ENCODE assay signal across 29 cellular contexts in the genomic region with DNA sequence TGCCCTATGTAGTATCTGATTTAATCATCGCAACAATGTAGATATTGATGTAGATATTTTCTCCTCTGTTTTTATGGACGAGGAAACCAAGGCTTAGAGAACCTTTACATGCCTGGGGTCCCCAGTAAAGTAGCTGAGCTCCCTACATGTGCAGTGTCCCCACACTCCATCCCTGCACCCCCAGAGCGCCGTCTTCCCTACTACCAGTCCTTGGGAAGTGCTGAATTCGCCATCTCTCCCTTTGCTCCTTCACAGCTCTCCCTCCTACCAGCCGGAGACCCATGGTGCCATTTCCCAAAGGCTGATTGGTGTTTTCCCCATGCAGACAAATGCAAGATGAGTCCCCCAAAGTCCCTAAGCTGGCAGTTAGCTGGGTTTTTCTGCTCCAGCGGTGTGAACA.
"Had no signal": no experiment of that assay in that cellular context is flagged by ENCODE, and none has a peak within 500 bp of the region (broad histone marks: within the 10 kb centered on the region; RNA-seq: fewer than 3 reads in every experiment).

No MANE protein-coding gene starts in this region.

- H3K9me3 Mint-ChIP-seq: activated B cell treated with CpG ODN at 0.5 μM for 24 hours; activated CD8-positive, alpha-beta T cell treated with anti-CD3 and anti-CD28 coated beads for 36 hours; activated naive CD4-positive, alpha-beta T cell treated with anti-CD3 and anti-CD28 coated beads for 36 hours; activated naive CD4-positive, alpha-beta T cell treated with anti-CD3 and anti-CD28 coated beads, Interleukin-2, amount 50 U/mL, for 24 hours; activated naive CD8-positive, alpha-beta T cell treated with anti-CD3 and anti-CD28 coated beads for 36 hours; activated naive CD8-positive, alpha-beta T cell treated with anti-CD3 and anti-CD28 coated beads, Interleukin-2, amount 50 U/mL, for 24 hours; activated T-cell treated with anti-CD3 and anti-CD28 coated beads, Interleukin-2, amount 50 U/mL, for 72 hours; dendritic cell treated with granulocyte-macrophage colony-stimulating factor and Interleukin-4, amounts not matched to agents 40 ng/mL and 50 ng/mL, for 4 days; T-cell; T-helper 1 cell treated with Interleukin-12 subunit alpha and Interleukin-12 subunit beta and Interleukin-4 antibody, amounts not matched to agents 30 μg/mL and 1 μg/mL, for 36 hours had no signal

- H3K27ac ChIP-seq: adrenal gland, body of pancreas, coronary artery, dorsolateral prefrontal cortex, esophagus muscularis mucosa, foreskin keratinocyte, gastrocnemius medialis, WERI-Rb-1 had no signal

- DNase-seq: activated B cell treated with CpG ODN at 0.5 μM for 24 hours; activated CD4-positive, alpha-beta T cell treated with anti-CD3 and anti-CD28 coated beads for 48 hours; activated CD4-positive, alpha-beta T cell treated with anti-CD3 and anti-CD28 coated beads, Interleukin-2, amount 50 U/mL, for 1 hour; activated CD4-positive, alpha-beta T cell treated with anti-CD3 and anti-CD28 coated beads, Interleukin-2, amount 50 U/mL, for 48 hours; activated CD8-positive, alpha-beta memory T cell treated with anti-CD3 and anti-CD28 coated beads for 24 hours; activated CD8-positive, alpha-beta T cell treated with anti-CD3 and anti-CD28 coated beads for 36 hours; activated naive CD4-positive, alpha-beta T cell treated with anti-CD3 and anti-CD28 coated beads for 36 hours; activated naive CD8-positive, alpha-beta T cell treated with anti-CD3 and anti-CD28 coated beads for 36 hours; activated naive CD8-positive, alpha-beta T cell treated with anti-CD3 and anti-CD28 coated beads, Interleukin-2, amount 50 U/mL, for 24 hours; activated T-cell treated with anti-CD3 and anti-CD28 coated beads, Interleukin-2, amount 50 U/mL, for 72 hours; adrenal gland; amygdala; body of pancreas; central memory CD4-positive, alpha-beta T cell; effector memory CD4-positive, alpha-beta T cell; erythroblast; foreskin keratinocyte; gastrocnemius medialis; glutamatergic neuron; SW 1271; T-cell; T1000; WERI-Rb-1 had no signal

- H3K4me3 ChIP-seq: adrenal gland, body of pancreas, coronary artery, dorsolateral prefrontal cortex, esophagus muscularis mucosa, gastrocnemius medialis had no signal

- H3K4me3 Mint-ChIP-seq: activated B cell treated with CpG ODN at 0.5 μM for 24 hours; activated CD8-positive, alpha-beta T cell treated with anti-CD3 and anti-CD28 coated beads for 36 hours; activated naive CD4-positive, alpha-beta T cell treated with anti-CD3 and anti-CD28 coated beads for 36 hours; activated naive CD4-positive, alpha-beta T cell treated with anti-CD3 and anti-CD28 coated beads, Interleukin-2, amount 50 U/mL, for 24 hours; activated naive CD8-positive, alpha-beta T cell treated with anti-CD3 and anti-CD28 coated beads for 36 hours; activated naive CD8-positive, alpha-beta T cell treated with anti-CD3 and anti-CD28 coated beads, Interleukin-2, amount 50 U/mL, for 24 hours; activated T-cell treated with anti-CD3 and anti-CD28 coated beads, Interleukin-2, amount 50 U/mL, for 72 hours; dendritic cell treated with granulocyte-macrophage colony-stimulating factor and Interleukin-4, amounts not matched to agents 40 ng/mL and 50 ng/mL, for 4 days; T-cell; T-helper 1 cell treated with Interleukin-12 subunit alpha and Interleukin-12 subunit beta and Interleukin-4 antibody, amounts not matched to agents 30 μg/mL and 1 μg/mL, for 36 hours had no signal

- H3K27me3 ChIP-seq: adrenal gland, body of pancreas, dorsolateral prefrontal cortex, esophagus muscularis mucosa, gastrocnemius medialis had no signal

- H3K9me3 ChIP-seq: adrenal gland, body of pancreas, esophagus muscularis mucosa, gastrocnemius medialis had no signal

- H3K27me3 Mint-ChIP-seq: activated B cell treated with CpG ODN at 0.5 μM for 24 hours; activated CD8-positive, alpha-beta T cell treated with anti-CD3 and anti-CD28 coated beads for 36 hours; activated naive CD4-positive, alpha-beta T cell treated with anti-CD3 and anti-CD28 coated beads, Interleukin-2, amount 50 U/mL, for 24 hours; activated naive CD8-positive, alpha-beta T cell treated with anti-CD3 and anti-CD28 coated beads, Interleukin-2, amount 50 U/mL, for 24 hours had no signal

- H3K4me1 ChIP-seq: adrenal gland, body of pancreas, esophagus muscularis mucosa, foreskin keratinocyte, gastrocnemius medialis had no signal

- H3K4me1 Mint-ChIP-seq: activated B cell treated with CpG ODN at 0.5 μM for 24 hours; activated naive CD4-positive, alpha-beta T cell treated with anti-CD3 and anti-CD28 coated beads, Interleukin-2, amount 50 U/mL, for 24 hours; activated naive CD8-positive, alpha-beta T cell treated with anti-CD3 and anti-CD28 coated beads for 36 hours; activated naive CD8-positive, alpha-beta T cell treated with anti-CD3 and anti-CD28 coated beads, Interleukin-2, amount 50 U/mL, for 24 hours; T-cell had no signal

- H3K27ac Mint-ChIP-seq: activated B cell treated with CpG ODN at 0.5 μM for 24 hours; activated CD8-positive, alpha-beta T cell treated with anti-CD3 and anti-CD28 coated beads for 36 hours; activated naive CD4-positive, alpha-beta T cell treated with anti-CD3 and anti-CD28 coated beads for 36 hours; activated naive CD4-positive, alpha-beta T cell treated with anti-CD3 and anti-CD28 coated beads, Interleukin-2, amount 50 U/mL, for 24 hours; activated naive CD8-positive, alpha-beta T cell treated with anti-CD3 and anti-CD28 coated beads for 36 hours; activated naive CD8-positive, alpha-beta T cell treated with anti-CD3 and anti-CD28 coated beads, Interleukin-2, amount 50 U/mL, for 24 hours; activated T-cell treated with anti-CD3 and anti-CD28 coated beads, Interleukin-2, amount 50 U/mL, for 72 hours; dendritic cell treated with granulocyte-macrophage colony-stimulating factor and Interleukin-4, amounts not matched to agents 40 ng/mL and 50 ng/mL, for 4 days; T-cell; T-helper 1 cell treated with Interleukin-12 subunit alpha and Interleukin-12 subunit beta and Interleukin-4 antibody, amounts not matched to agents 30 μg/mL and 1 μg/mL, for 36 hours had no signal
